In genomic region chrX:24145340-24146186, GRCh38 we compare ENCODE assay signal across 9 cellular contexts. TPM values are rescaled to one million over a fixed set of nuclear protein-coding genes. Genes with fewer than 3 reads are reported as not detected.
DNase-seq lines count a peak whose midpoint lies in the region; ATAC-seq and TF ChIP-seq lines count a peak whose summit lies in the region.
"Had no signal": no experiment of that assay in that cellular context is flagged by ENCODE, and none has a peak within 500 bp of the region (broad histone marks: within the 10 kb centered on the region; RNA-seq: fewer than 3 reads in every experiment).

No MANE protein-coding gene starts in this region.

- peak overlapping the region; percentile 93 for H3K4me3 Mint-ChIP-seq in neural crest cell

- H3K27ac Mint-ChIP-seq in neural crest cell (ENCODE audit: unreplicated experiment), result peak overlapping the region; percentile 45

- H3K27me3 Mint-ChIP-seq in neural crest cell (ENCODE audit: low read depth), result no peaks in the 10 kb centered on the region
- H3K27me3 Mint-ChIP-seq: central memory CD8-positive, alpha-beta T cell had no signal

- no peaks in the 10 kb centered on the region for H3K36me3 ChIP-seq in brain microvascular endothelial cell (replicated peaks)

- DNase-seq in AG10803 (ENCODE audit: low read depth) (peak; percentile 78), HS-5 (ENCODE audit: low read depth) (peak; percentile 43), brain microvascular endothelial cell (peak; percentile 9), neural crest cell (ENCODE audit: low read depth, low spot score) (no peak), epidermal melanocyte (ENCODE audit: insufficient read length, low spot score) (no peak), NCI-H524 (lab: John Stamatoyannopoulos, UW) (no peak)

- peak overlapping the region; percentile 42 for H3K27ac ChIP-seq in brain microvascular endothelial cell

- H3K27me3 ChIP-seq in brain microvascular endothelial cell (replicated peaks), result no peaks in the 10 kb centered on the region

- H3K9me3 Mint-ChIP-seq in neural crest cell, result no peaks in the 10 kb centered on the region
- H3K9me3 Mint-ChIP-seq: central memory CD8-positive, alpha-beta T cell had no signal

- in situ Hi-C loops in brain microvascular endothelial cell (cut with HindIII; ENCODE audit: low pct_ligation_motif_present, low sequenced_read_pairs), result no loop called here

- peaks cover 39% of the 10 kb centered on the region for H3K4me1 Mint-ChIP-seq in neural crest cell

- no peaks in the 10 kb centered on the region for H3K36me3 Mint-ChIP-seq in neural crest cell (ENCODE audit: low read depth)

- ATAC-seq in HG03108 (IDR thresholded peaks at IDR 0.05; ENCODE audit: unreplicated experiment), result no peak
- ATAC-seq in HG03460 (IDR thresholded peaks at IDR 0.05; ENCODE audit: unreplicated experiment), result no peak

- H3K4me3 ChIP-seq in AG10803 (ENCODE audit: low read length) (no peak overlapping the region), brain microvascular endothelial cell (ENCODE audit: low read depth, low read length) (no peak overlapping the region)

- TF ChIP-seq CTCF in AG10803 (conservative IDR thresholded peaks at IDR 0.05; ENCODE audit: low read length) (peak; percentile 31), brain microvascular endothelial cell (IDR thresholded peaks at IDR 0.05; ENCODE audit: low read depth, low read length, missing control alignments) (peak; percentile 49), neural crest cell (conservative IDR thresholded peaks at IDR 0.05) (peak; percentile 43)

RNA-seq across cellular contexts. Expression of gene ZFX, which starts 4.0 kb away (rescaled TPM):
- total RNA-seq in neural crest cell, result 83.6 and 88.4 TPM in 2 replicates

Comparison
In these comparisons a context has a peak if more than half of its experiments do, and no peak if none do; other contexts are left out.
1. DNase-seq: peak in AG10803 (single experiment), HS-5 (single experiment) and brain microvascular endothelial cell (single experiment); none in neural crest cell (single experiment), epidermal melanocyte (single experiment) and NCI-H524 (0 of 2).
2. Peak in every context shown above with its lines, with median percentiles within 50 percentile points of each other: CTCF ChIP-seq.